24 cellular contexts compared by ENCODE assay signal in genomic region chr1:202186327-202186726, GRCh38. TPM values are rescaled to one million over a fixed set of nuclear protein-coding genes. Genes with fewer than 3 reads are reported as not detected.
"Had no signal": no experiment of that assay in that cellular context is flagged by ENCODE, and none has a peak within 500 bp of the region (broad histone marks: within the 10 kb centered on the region; RNA-seq: fewer than 3 reads in every experiment).

No MANE protein-coding gene starts in this region.

- DNase-seq: left lung; mammary epithelial cell; mesenchymal stem cell; naive thymus-derived CD8-positive, alpha-beta T cell; occipital lobe; ovary; right cardiac atrium; stimulated activated CD4-positive, alpha-beta T cell treated with anti-CD3 and anti-CD28 coated beads, Interleukin-4, amount 100 ng/mL, for 24 hours; stimulated activated naive CD4-positive, alpha-beta T cell; uterus had no signal

- H3K36me3 ChIP-seq: left lung, lower lobe of right lung, neutrophil, ovary, suprapubic skin, tibial nerve, uterus had no signal

- H3K9me3 ChIP-seq: left lung, lower lobe of right lung, neutrophil, ovary, suprapubic skin, tibial nerve, uterus had no signal

- H3K27ac ChIP-seq: hepatocyte, left lung, lower lobe of right lung, neutrophil, ovary, skin epidermis, suprapubic skin, tibial nerve, uterus had no signal

- H3K4me1 ChIP-seq: left lung, uterus had no signal

- H3K27me3 ChIP-seq: hepatocyte, ovary, tibial nerve, uterus had no signal

- H3K4me3 ChIP-seq: hepatocyte, left lung, lower lobe of right lung, ovary, skin epidermis, suprapubic skin, tibial nerve, uterus had no signal

- ATAC-seq: naive thymus-derived CD8-positive, alpha-beta T cell; right cardiac atrium; sciatic nerve; stimulated activated effector memory CD8-positive, alpha-beta T cell treated with anti-CD3 and anti-CD28 coated beads, Interleukin-12 subunit alpha, Interleukin-12 subunit beta, amount 100 ng/mL, for 72 hours had no signal

- FAIRE-seq: keratinocyte had no signal

RNA-seq across cellular contexts. Expression of gene LGR6, which starts 7.3 kb away (rescaled TPM):
- total RNA-seq: pulmonary artery endothelial cell, subcutaneous adipose tissue had no signal

RNA-seq across cellular contexts. Expression of gene PTPN7, which starts 25.9 kb away (rescaled TPM):
- total RNA-seq: hepatocyte, mammary epithelial cell, neural crest cell, progenitor cell of endocrine pancreas, renal cortical epithelial cell had no signal
